ENCODE assay signal across 11 cellular contexts in genomic region chrX:13432776-13433605, GRCh38.
DNase-seq lines count a peak whose midpoint lies in the region; TF ChIP-seq lines count a peak whose summit lies in the region.
"Had no signal": no experiment of that assay in that cellular context is flagged by ENCODE, and none has a peak within 500 bp of the region (broad histone marks: within the 10 kb centered on the region; RNA-seq: fewer than 3 reads in every experiment).

No MANE protein-coding gene starts in this region.

- no peak overlapping the region for H3K27ac ChIP-seq in H9 (ENCODE audit: insufficient read length, low read depth, low read length)

- no peak overlapping the region for H2BK12ac ChIP-seq in H9 (ENCODE audit: insufficient read length, low read depth, low read length)

- no peak overlapping the region for H3K9ac ChIP-seq in H9 (ENCODE audit: extremely low read depth, insufficient read length, low read length)

- no peaks in the 10 kb centered on the region for H4K20me1 ChIP-seq in H9 (ENCODE audit: control insufficient read depth, insufficient read depth, insufficient read length)

- H2AK5ac ChIP-seq in H9 (ENCODE audit: insufficient read length, low read length): no peak overlapping the region

- H3K79me1 ChIP-seq in H9 (ENCODE audit: insufficient read depth, low read depth, low read length, poor library complexity, severe bottlenecking): no peaks in the 10 kb centered on the region

- H3K27ac Mint-ChIP-seq in H9: no peak overlapping the region
- H3K27ac Mint-ChIP-seq: activated naive CD4-positive, alpha-beta T cell treated with anti-CD3 and anti-CD28 coated beads, Interleukin-2, amount 10 ng/mL, durations not matched to agents 7 days and 5 days had no signal

- H3K4me1 Mint-ChIP-seq in H9: peaks cover 8 to 9% of the 10 kb centered on the region in 2 experiments
- H3K4me1 Mint-ChIP-seq: activated naive CD4-positive, alpha-beta T cell treated with anti-CD3 and anti-CD28 coated beads, Interleukin-2, amount 10 ng/mL, durations not matched to agents 7 days and 5 days had no signal

- H3K14ac ChIP-seq in H9 (ENCODE audit: insufficient read depth, low read length): no peak overlapping the region

- no peak overlapping the region for H3K4me3 Mint-ChIP-seq in H9
- H3K4me3 Mint-ChIP-seq: activated naive CD4-positive, alpha-beta T cell treated with anti-CD3 and anti-CD28 coated beads, Interleukin-2, amount 10 ng/mL, durations not matched to agents 7 days and 5 days had no signal

- H3K56ac ChIP-seq in H9 (ENCODE audit: insufficient read length, low read depth, low read length): no peak overlapping the region

- H2AFZ ChIP-seq in H9 (ENCODE audit: low read length): no peak overlapping the region

- WGBS in H9 (ENCODE audit: extremely low coverage, insufficient read length, low lambda C conversion rate): no CpG with 5 or more reads among the region's 5 CpGs

- H3K27me3 ChIP-seq in H7 (ENCODE audit: control insufficient read depth, insufficient read depth, low read length): no peaks in the 10 kb centered on the region
- no peaks in the 10 kb centered on the region for H3K27me3 ChIP-seq in H9 (ENCODE audit: insufficient read depth, low read length)

- H3K4me2 ChIP-seq in H9 (ENCODE audit: insufficient read depth, insufficient read length, low read length): no peak overlapping the region

- H4K5ac ChIP-seq in H9 (ENCODE audit: insufficient read length, low read depth, low read length): no peak overlapping the region

- no peak for TF ChIP-seq CTCF in H9 (conservative IDR thresholded peaks at IDR 0.05)

- no peaks in the 10 kb centered on the region for H3K36me3 ChIP-seq in H7 (replicated peaks; ENCODE audit: control insufficient read depth, insufficient read depth, low read length)

- H2BK15ac ChIP-seq in H9 (ENCODE audit: low read depth, low read length): no peak overlapping the region

- H2BK120ac ChIP-seq in H9 (ENCODE audit: low read depth, low read length, poor library complexity, severe bottlenecking): no peak overlapping the region

- H4K91ac ChIP-seq in H9 (ENCODE audit: insufficient read length, low read depth, low read length): no peak overlapping the region

- in situ Hi-C loops in KBM-7 (cut with MboI; ENCODE audit: low pct_unique_long_range_greater_than_20kb, low sequenced_read_pairs): no loop called here

- H3K23ac ChIP-seq in H9 (ENCODE audit: insufficient read length, low read depth, low read length): no peak overlapping the region

- peaks cover 0 to 7% (median 5%) of the 10 kb centered on the region in 3 experiments; a peak in 5 of 7 replicates for H3K36me3 Mint-ChIP-seq in H9 (ENCODE audit: insufficient read depth in 1 of 3, low read depth in 3 of 3)
- H3K36me3 Mint-ChIP-seq: activated naive CD4-positive, alpha-beta T cell treated with anti-CD3 and anti-CD28 coated beads, Interleukin-2, amount 10 ng/mL, durations not matched to agents 7 days and 5 days had no signal

- H2BK20ac ChIP-seq in H9 (ENCODE audit: low read depth, low read length, poor library complexity, severe bottlenecking): no peak overlapping the region

- H3K18ac ChIP-seq in H9 (ENCODE audit: insufficient read length, low read depth, low read length): no peak overlapping the region

- H3K9me3 ChIP-seq in H9 (ENCODE audit: control insufficient read depth, low read depth, low read length): no peaks in the 10 kb centered on the region

- H3K79me2 ChIP-seq in H9 (ENCODE audit: insufficient read depth, low read length): no peaks in the 10 kb centered on the region

- H2BK5ac ChIP-seq in H9 (ENCODE audit: insufficient read length, low read length): no peak overlapping the region

- no peaks in the 10 kb centered on the region for H3K27me3 Mint-ChIP-seq in H9 (ENCODE audit: low read depth)
- H3K27me3 Mint-ChIP-seq: activated naive CD4-positive, alpha-beta T cell treated with anti-CD3 and anti-CD28 coated beads, Interleukin-2, amount 10 ng/mL, durations not matched to agents 7 days and 5 days had no signal

- DNase-seq in AG08395 (ENCODE audit: low spot score) (peak; percentile 61), RPMI7951 (ENCODE audit: low read depth) (peak; percentile 56), fibroblast of gingiva (ENCODE audit: low read depth) (peak; percentile 91), non-pigmented ciliary epithelial cell (ENCODE audit: low read depth) (peak; percentile 54), H7 (no peak), KBM-7 (no peak), NCI-H146 treated with DMSO at 0.1 percent for 48 hours (lab: John Stamatoyannopoulos, UW; ENCODE audit: unreplicated experiment) (no peak), H9 (no peak)
- DNase-seq: activated naive CD4-positive, alpha-beta T cell treated with anti-CD3 and anti-CD28 coated beads, Interleukin-2, amount 10 ng/mL, durations not matched to agents 7 days and 5 days; NCI-H524; SW 1271 had no signal

- no peak overlapping the region for H4K8ac ChIP-seq in H9 (replicated peaks; ENCODE audit: insufficient read length, low read depth, low read length)

- no peak overlapping the region for H3K4me3 ChIP-seq in H7 (ENCODE audit: insufficient read depth, low read depth, low read length)

- H3K9me3 Mint-ChIP-seq in H9: peaks cover 48 to 56% of the 10 kb centered on the region in 2 experiments
- H3K9me3 Mint-ChIP-seq: activated naive CD4-positive, alpha-beta T cell treated with anti-CD3 and anti-CD28 coated beads, Interleukin-2, amount 10 ng/mL, durations not matched to agents 7 days and 5 days had no signal

- H3K4ac ChIP-seq in H9 (ENCODE audit: low read depth, low read length): no peak overlapping the region

- H3K4me1 ChIP-seq in H9 (ENCODE audit: insufficient read depth, low read length): peaks cover 3% of the 10 kb centered on the region; the same call in 1 of the 2 replicates

- H3T11ph ChIP-seq in H9 (ENCODE audit: low read length): no peak overlapping the region

- H3K23me2 ChIP-seq in H9 (ENCODE audit: insufficient read length, low read depth, low read length, poor library complexity, severe bottlenecking): no peaks in the 10 kb centered on the region

Comparison
In these comparisons a context has a peak if more than half of its experiments do, and no peak if none do; other contexts are left out.
1. DNase-seq: peak in AG08395 (single experiment), RPMI7951 (single experiment), fibroblast of gingiva (single experiment) and non-pigmented ciliary epithelial cell (single experiment); none in H7 (single experiment), KBM-7 (single experiment), NCI-H146 treated with DMSO at 0.1 percent for 48 hours (single experiment) and H9 (single experiment).